17 cellular contexts compared by ENCODE assay signal in genomic region chr15:52523192-52523591, GRCh38. TPM values are rescaled to one million over a fixed set of nuclear protein-coding genes. Genes with fewer than 3 reads are reported as not detected.
A peak's percentile ranks its signal among the peaks of the same experiment; 100 is the strongest.
DNase-seq lines count a peak whose midpoint lies in the region; ATAC-seq and TF ChIP-seq lines count a peak whose summit lies in the region.
"Had no signal": no experiment of that assay in that cellular context is flagged by ENCODE, and none has a peak within 500 bp of the region (broad histone marks: within the 10 kb centered on the region; RNA-seq: fewer than 3 reads in every experiment).

No MANE protein-coding gene starts in this region.

- no peak overlapping the region for H3K9ac ChIP-seq in IMR-90 (ENCODE audit: low read depth, low read length)

- TF ChIP-seq RAD21 in IMR-90 (IDR thresholded peaks at IDR 0.05; ENCODE audit: low read length): 0 out of 2 replicates have a peak, but pooled peaks have one; percentile 2

- ATAC-seq in IMR-90 (ENCODE audit: low read depth): peak; percentile 81
- no peak for ATAC-seq in GM19035 (IDR thresholded peaks at IDR 0.05; ENCODE audit: unreplicated experiment)
- ATAC-seq: activated naive CD8-positive, alpha-beta T cell treated with anti-CD3 and anti-CD28 coated beads, Interleukin-2, amount 50 U/mL, for 24 hours; T-cell had no signal

- H3K27me3 ChIP-seq in IMR-90 (ENCODE audit: control insufficient read depth, insufficient read depth, low read length) (no peaks in the 10 kb centered on the region), neutrophil (no peaks in the 10 kb centered on the region)
- H3K27me3 ChIP-seq: stomach had no signal

- no peak overlapping the region for H2AK9ac ChIP-seq in IMR-90 (replicated peaks; ENCODE audit: low read depth, low read length, poor library complexity)

- H3K9me3 ChIP-seq in IMR-90 (ENCODE audit: control insufficient read depth, insufficient read depth, low read length) (no peaks in the 10 kb centered on the region), neutrophil (no peaks in the 10 kb centered on the region)
- H3K9me3 ChIP-seq: stomach had no signal

- peak overlapping the region; percentile 8 for H3K27ac Mint-ChIP-seq in endothelial cell (ENCODE audit: unreplicated experiment)
- H3K27ac Mint-ChIP-seq: activated CD4-positive, alpha-beta memory T cell treated with anti-CD3 and anti-CD28 coated beads for 36 hours; activated naive CD8-positive, alpha-beta T cell treated with anti-CD3 and anti-CD28 coated beads, Interleukin-2, amount 50 U/mL, for 24 hours; T-cell had no signal

- peaks cover 13% of the 10 kb centered on the region; the same call in 1 of the 2 replicates for H4K20me1 ChIP-seq in IMR-90 (ENCODE audit: insufficient read depth, low read length)

- in situ Hi-C loops in IMR-90 (cut with MboI; ENCODE audit: low sequenced_read_pairs): no loop called here

- H3K23ac ChIP-seq in IMR-90 (ENCODE audit: low read depth, low read length): no peak overlapping the region

- H2BK15ac ChIP-seq in IMR-90 (ENCODE audit: low read depth, low read length): no peak overlapping the region

- H3K18ac ChIP-seq in IMR-90 (ENCODE audit: low read depth, low read length): no peak overlapping the region; the same call in 1 of the 2 replicates

- H3K27ac ChIP-seq in IMR-90 (ENCODE audit: insufficient read depth, low read length) (no peak overlapping the region), neutrophil (peak overlapping the region; percentile 12)

- H3K14ac ChIP-seq in IMR-90 (replicated peaks; ENCODE audit: low read depth, low read length): no peak overlapping the region

- no TSS peak for BruUV-seq in IMR-90 (replicated peaks; lab: Mats Ljungman, UMichigan)

- no peak overlapping the region for H3K56ac ChIP-seq in IMR-90 (ENCODE audit: extremely low read depth, insufficient read depth, low read length)

- no peaks in the 10 kb centered on the region for H3K36me3 Mint-ChIP-seq in endothelial cell (ENCODE audit: low read depth, unreplicated experiment)
- H3K36me3 Mint-ChIP-seq: activated CD4-positive, alpha-beta memory T cell treated with anti-CD3 and anti-CD28 coated beads for 36 hours; T-cell had no signal

- intact Hi-C loops in IMR-90 (cut with micrococcal nuclease): no loop called here

- peaks cover 9% of the 10 kb centered on the region for H3K4me1 ChIP-seq in IMR-90 (ENCODE audit: control insufficient read depth, insufficient read depth, low read length)
- peaks cover 51 to 67% of the 10 kb centered on the region in 2 experiments for H3K4me1 ChIP-seq in neutrophil (ENCODE audit: control insufficient read depth in 1 of 2, insufficient read depth in 1 of 2, low read depth in 1 of 2, low read length in 1 of 2)

- TF ChIP-seq CTCF in AG10803 (conservative IDR thresholded peaks at IDR 0.05; ENCODE audit: low read length) (no peak), IMR-90 (conservative IDR thresholded peaks at IDR 0.05; ENCODE audit: low read depth, low read length) (no peak), endothelial cell (IDR thresholded peaks at IDR 0.05; ENCODE audit: unreplicated experiment) (no peak), neutrophil (IDR thresholded peaks at IDR 0.05) (no peak)

- no peak overlapping the region for H2AFZ ChIP-seq in IMR-90 (replicated peaks; ENCODE audit: low read length, poor library complexity)

- H3K4me3 Mint-ChIP-seq in endothelial cell (ENCODE audit: unreplicated experiment): no peak overlapping the region
- H3K4me3 Mint-ChIP-seq: activated CD4-positive, alpha-beta memory T cell treated with anti-CD3 and anti-CD28 coated beads for 36 hours; activated naive CD8-positive, alpha-beta T cell treated with anti-CD3 and anti-CD28 coated beads, Interleukin-2, amount 50 U/mL, for 24 hours; neural crest cell; T-cell had no signal

- peak overlapping the region; percentile 77 for H3K4me2 ChIP-seq in IMR-90 (ENCODE audit: low read depth, low read length)

- H3K4me3 ChIP-seq in AG10803 (ENCODE audit: low read length) (no peak overlapping the region), IMR-90 (ENCODE audit: insufficient read depth, low read depth, low read length) (no peak overlapping the region), neutrophil (ENCODE audit: low read depth in 1 of 2, low read length in 1 of 2) (no peak overlapping the region)
- H3K4me3 ChIP-seq: stomach had no signal

- no peak overlapping the region for H4K8ac ChIP-seq in IMR-90 (ENCODE audit: low read depth in 2 of 2, low read length in 2 of 2)

- H3K36me3 ChIP-seq in IMR-90 (ENCODE audit: control insufficient read depth, insufficient read depth, low read length): no peaks in the 10 kb centered on the region
- no peaks in the 10 kb centered on the region for H3K36me3 ChIP-seq in neutrophil
- H3K36me3 ChIP-seq: stomach had no signal

- POLR2A ChIA-PET in IMR-90 (lab: Charles Lee; ENCODE audit: unreplicated experiment): no interaction called here

- DNase-seq in AG10803 (ENCODE audit: low read depth) (peak; percentile 95), IMR-90 (peak; percentile 93), endothelial cell (ENCODE audit: low spot score) (no peak), NCI-H146 treated with DMSO at 0.1 percent for 48 hours (lab: John Stamatoyannopoulos, UW; ENCODE audit: unreplicated experiment) (no peak), SIG-M5 (lab: John Stamatoyannopoulos, UW) (no peak), AML-193 (lab: John Stamatoyannopoulos, UW) (no peak)
- DNase-seq: activated CD4-positive, alpha-beta memory T cell treated with anti-CD3 and anti-CD28 coated beads for 36 hours; activated naive CD8-positive, alpha-beta T cell treated with anti-CD3 and anti-CD28 coated beads, Interleukin-2, amount 50 U/mL, for 24 hours; COR-L47; NCI-H1105; NCI-H82; stimulated activated CD4-positive, alpha-beta T cell treated with anti-CD3 and anti-CD28 coated beads, Interleukin-4, amount 100 ng/mL, for 1 hour; stomach; T-cell had no signal

- H3K4ac ChIP-seq in IMR-90 (ENCODE audit: low read depth, low read length): no peak overlapping the region

- H3K79me1 ChIP-seq in IMR-90 (ENCODE audit: low read depth in 1 of 2, low read length in 2 of 2): peaks cover 35 to 56% of the 10 kb centered on the region in 2 experiments

- WGBS in IMR-90 (ENCODE audit: extremely low coverage in 2 of 2, insufficient read length in 1 of 2), 2 experiments: no CpG with 5 or more reads among the region's 3 CpGs

- peak overlapping the region; percentile 1 for H2BK5ac ChIP-seq in IMR-90 (ENCODE audit: low read depth, low read length, poor library complexity, severe bottlenecking)

- dilution Hi-C loops in IMR-90 (cut with HindIII; ENCODE audit: low sequenced_read_pairs, unreplicated experiment): no loop called here

- no peaks in the 10 kb centered on the region for H3K9me3 Mint-ChIP-seq in endothelial cell (ENCODE audit: unreplicated experiment)
- H3K9me3 Mint-ChIP-seq: activated CD4-positive, alpha-beta memory T cell treated with anti-CD3 and anti-CD28 coated beads for 36 hours; activated naive CD8-positive, alpha-beta T cell treated with anti-CD3 and anti-CD28 coated beads, Interleukin-2, amount 50 U/mL, for 24 hours; neural crest cell; T-cell had no signal

- no peak overlapping the region for H4K91ac ChIP-seq in IMR-90 (ENCODE audit: insufficient read depth, low read depth, low read length)

- no peak overlapping the region for H2AK5ac ChIP-seq in IMR-90 (ENCODE audit: low read depth, low read length)

- peaks cover 7% of the 10 kb centered on the region for H3K4me1 Mint-ChIP-seq in endothelial cell (ENCODE audit: unreplicated experiment)

- CTCF ChIA-PET in IMR-90 (lab: Yijun Ruan, JAX): interaction anchor here (1.4 kb wide), 1 partner anchor 12 kb away, joined by 3 read pairs; no protein-coding TSS in a partner anchor

- TF ChIP-seq POLR2A in IMR-90 (IDR thresholded peaks at IDR 0.05; ENCODE audit: low read depth, low read length): no peak

- no peak overlapping the region for H2BK120ac ChIP-seq in IMR-90 (ENCODE audit: low read depth, low read length)

- H3K27me3 Mint-ChIP-seq in endothelial cell (ENCODE audit: unreplicated experiment): peaks cover 10% of the 10 kb centered on the region
- H3K27me3 Mint-ChIP-seq: activated CD4-positive, alpha-beta memory T cell treated with anti-CD3 and anti-CD28 coated beads for 36 hours; activated naive CD8-positive, alpha-beta T cell treated with anti-CD3 and anti-CD28 coated beads, Interleukin-2, amount 50 U/mL, for 24 hours; T-cell had no signal

- H4K5ac ChIP-seq in IMR-90 (ENCODE audit: low read depth, low read length): no peak overlapping the region

- H2BK20ac ChIP-seq in IMR-90 (ENCODE audit: low read depth, low read length): no peak overlapping the region

- H3K9me1 ChIP-seq in IMR-90 (ENCODE audit: insufficient read depth, low read length): peaks cover 8% of the 10 kb centered on the region

TF ChIP-seq in IMR-90, 13 proteins besides CTCF, POLR2A, EP300 and RAD21:
- TF ChIP-seq NFE2L2 (IDR thresholded peaks at IDR 0.05; ENCODE audit: low read depth, low read length) (no peak), MAZ (IDR thresholded peaks at IDR 0.05; ENCODE audit: borderline replicate concordance, low read depth, low read length) (no peak), FOS (IDR thresholded peaks at IDR 0.05; ENCODE audit: low read depth, low read length) (peak; percentile 69), BHLHE40 (IDR thresholded peaks at IDR 0.05; ENCODE audit: low read depth, low read length) (peak; percentile 44), CEBPB (IDR thresholded peaks at IDR 0.05; ENCODE audit: low read depth, low read length) (peak; percentile 0; the same call in 1 of the 2 replicates), RCOR1 (IDR thresholded peaks at IDR 0.05; ENCODE audit: insufficient replicate concordance, low read length) (peak; percentile 79)
TF ChIP-seq in IMR-90: peak in this region for 4.

RNA-seq across cellular contexts. Expression of gene MYO5A, which starts 5.5 kb away (rescaled TPM):
- total RNA-seq in IMR-90 (2012; rRNA removed): 65.3 and 69.2 TPM in 2 replicates
- 17.5 and 19.4 TPM in 2 replicates for polyA plus RNA-seq in IMR-90 (2012; rRNA removed)
- 5.8 and 6.6 TPM in 2 replicates for polyA plus RNA-seq in IMR-90 (2012; cell fraction: cytosol; rRNA removed)
- polyA plus RNA-seq in IMR-90 (2012; cell fraction: nucleus; rRNA removed; ENCODE audit: low replicate concordance): 7.8 and 26.0 TPM in 2 replicates
- total RNA-seq in endothelial cell (ENCODE audit: unreplicated experiment): 9.1 TPM

RNA-seq across cellular contexts. Expression of gene ARPP19, which starts 45.6 kb away (rescaled TPM):
- total RNA-seq in IMR-90 (2012; rRNA removed): 65.2 and 118 TPM in 2 replicates
- 23.6 and 33.4 TPM in 2 replicates for polyA plus RNA-seq in IMR-90 (2012; rRNA removed)
- polyA plus RNA-seq in IMR-90 (2012; cell fraction: cytosol; rRNA removed): 6.2 and 7.2 TPM in 2 replicates
- 2.8 and 16.3 TPM in 2 replicates for polyA plus RNA-seq in IMR-90 (2012; cell fraction: nucleus; rRNA removed; ENCODE audit: low replicate concordance)
- total RNA-seq in endothelial cell (ENCODE audit: unreplicated experiment): 220 TPM

Comparison
In these comparisons a context has a peak if more than half of its experiments do, and no peak if none do; other contexts are left out.
1. DNase-seq: peak in AG10803 (single experiment) and IMR-90 (single experiment); none in endothelial cell (single experiment), NCI-H146 treated with DMSO at 0.1 percent for 48 hours (single experiment), SIG-M5 (single experiment) and AML-193 (0 of 2).